In the genomic region with DNA sequence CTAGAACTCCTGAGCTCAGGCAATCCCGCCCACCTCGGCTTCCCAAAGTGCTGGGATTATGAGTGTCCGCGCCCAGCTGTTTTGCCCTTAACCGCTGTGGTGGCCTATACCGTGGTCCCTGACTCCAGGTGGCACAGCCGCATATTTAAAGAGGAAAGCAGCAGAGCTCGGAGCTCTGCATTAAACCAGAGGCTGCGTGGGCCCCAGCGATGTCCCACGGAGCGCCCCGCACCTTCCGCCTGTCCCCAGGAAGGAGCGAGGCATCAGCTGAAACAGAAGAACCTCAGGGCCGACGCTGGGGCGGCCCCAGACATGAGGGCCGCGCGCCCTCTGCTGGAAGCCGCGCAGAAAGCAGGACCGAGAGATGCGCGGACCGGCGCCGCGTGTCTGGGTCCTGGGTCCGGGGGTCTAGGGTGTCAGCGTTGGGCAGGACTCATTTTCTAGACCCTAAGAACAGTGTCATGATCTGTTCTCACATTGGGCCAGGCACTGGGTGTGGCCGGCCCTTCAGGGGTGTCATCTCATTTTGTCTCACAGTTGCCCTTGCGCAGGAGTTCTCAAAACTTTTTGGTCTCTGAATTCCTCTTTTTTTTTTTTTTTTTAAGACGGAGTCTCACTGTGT, we compare ENCODE assay signal across 1 cellular context.
A peak's percentile ranks its signal among the peaks of the same experiment; 100 is the strongest.
TF ChIP-seq lines count a peak whose summit lies in the region.

No MANE protein-coding gene starts in this region.

TF ChIP-seq in HCT116, 20 proteins besides CTCF, POLR2A, EP300 and RAD21 (continued from another document):
- TF ChIP-seq ZBTB33 (IDR thresholded peaks at IDR 0.05; ENCODE audit: extremely low read depth, insufficient replicate concordance, low read length): no peak
- TF ChIP-seq, protein P1, sequence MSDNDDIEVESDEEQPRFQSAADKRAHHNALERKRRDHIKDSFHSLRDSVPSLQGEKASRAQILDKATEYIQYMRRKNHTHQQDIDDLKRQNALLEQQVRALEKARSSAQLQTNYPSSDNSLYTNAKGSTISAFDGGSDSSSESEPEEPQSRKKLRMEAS (IDR thresholded peaks at IDR 0.05): peak; percentile 59; the same call in 1 of the 2 replicates
- TF ChIP-seq JUND (IDR thresholded peaks at IDR 0.05): no peak
- TF ChIP-seq SIN3A (IDR thresholded peaks at IDR 0.05; ENCODE audit: low read depth): no peak
- TF ChIP-seq YY1 (IDR thresholded peaks at IDR 0.05; ENCODE audit: extremely low read depth, insufficient replicate concordance, low read depth, low read length): peak; percentile 11
- TF ChIP-seq CBX3 (IDR thresholded peaks at IDR 0.05; ENCODE audit: low read depth): no peak
- TF ChIP-seq, protein P2, sequence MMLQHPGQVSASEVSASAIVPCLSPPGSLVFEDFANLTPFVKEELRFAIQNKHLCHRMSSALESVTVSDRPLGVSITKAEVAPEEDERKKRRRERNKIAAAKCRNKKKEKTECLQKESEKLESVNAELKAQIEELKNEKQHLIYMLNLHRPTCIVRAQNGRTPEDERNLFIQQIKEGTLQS (IDR thresholded peaks at IDR 0.05): no peak
- TF ChIP-seq ELF1 (IDR thresholded peaks at IDR 0.05; ENCODE audit: borderline replicate concordance, low read depth): no peak
- no peak for TF ChIP-seq SRF (IDR thresholded peaks at IDR 0.05; ENCODE audit: low read depth)
- TF ChIP-seq POLR2AphosphoS5 (IDR thresholded peaks at IDR 0.05; ENCODE audit: low read depth, low read length): no peak
- no peak for TF ChIP-seq CEBPB (IDR thresholded peaks at IDR 0.05; ENCODE audit: low read depth)
- no peak for TF ChIP-seq ZNF274 (IDR thresholded peaks at IDR 0.05; ENCODE audit: low read depth, low read length)
